ENCODE assay signal across 12 cellular contexts in genomic region chr22:23054531-23055257, GRCh38. TPM values are rescaled to one million over a fixed set of nuclear protein-coding genes. Genes with fewer than 3 reads are reported as not detected.
DNase-seq lines count a peak whose midpoint lies in the region; ATAC-seq, FAIRE-seq and TF ChIP-seq lines count a peak whose summit lies in the region.
"Had no signal": no experiment of that assay in that cellular context is flagged by ENCODE, and none has a peak within 500 bp of the region (broad histone marks: within the 10 kb centered on the region; RNA-seq: fewer than 3 reads in every experiment).

No MANE protein-coding gene starts in this region.

- TF ChIP-seq RAD21 in SK-N-SH (IDR thresholded peaks at IDR 0.05; ENCODE audit: low read length) = no peak

- CTCF ChIA-PET in SK-N-SH (lab: Yijun Ruan, JAX) = interaction anchor here (0.9 to 1.1 kb wide), 2 partner anchors 95 to 99 kb away, joined by 3 to 4 read pairs; no protein-coding TSS in a partner anchor

- no peak overlapping the region for H3K4me3 ChIP-seq in SK-N-SH (ENCODE audit: low read depth in 2 of 2, low read length in 1 of 2)
- H3K4me3 ChIP-seq: cardiac muscle cell had no signal

- H3K9me3 ChIP-seq in SK-N-SH = no peaks in the 10 kb centered on the region

- H2AFZ ChIP-seq in SK-N-SH (ENCODE audit: low read depth) = no peak overlapping the region

- H3K9ac ChIP-seq in SK-N-SH = no peak overlapping the region

- no peaks in the 10 kb centered on the region for H3K79me2 ChIP-seq in SK-N-SH (ENCODE audit: insufficient read depth)

- H3F3A ChIP-seq in SK-N-SH (replicated peaks; ENCODE audit: insufficient read depth) = no peaks in the 10 kb centered on the region

- no peak for TF ChIP-seq EP300 in SK-N-SH (IDR thresholded peaks at IDR 0.05; ENCODE audit: borderline replicate concordance in 1 of 2, low read depth in 1 of 2, low read length in 1 of 2)

- no peak for DNase-seq in GM12891 (ENCODE audit: insufficient read length, low spot score)
- peak; percentile 5 for DNase-seq in HuH-7 (ENCODE audit: low spot score)
- peak in 1 of 2 donors; percentile 19 for DNase-seq in left colon
- DNase-seq in mesothelial cell of epicardium (ENCODE audit: low spot score in 2 of 2, unreplicated experiment in 2 of 2) = no peak
- no peak for DNase-seq in immature natural killer cell
- no peak for DNase-seq in H4 (ENCODE audit: low spot score)
- no peak for DNase-seq in SK-N-SH
- DNase-seq: activated CD4-positive, alpha-beta T cell treated with anti-CD3 and anti-CD28 coated beads, Interleukin-2, amount 50 U/mL, for 4 hours; HCEC 1CT had no signal

- H3K27ac ChIP-seq in SK-N-SH (ENCODE audit: low read depth in 2 of 2, low read length in 1 of 2) = no peak overlapping the region
- H3K27ac ChIP-seq: cardiac muscle cell had no signal

- H3K4me2 ChIP-seq in SK-N-SH = no peak overlapping the region

- H3K4me3 Mint-ChIP-seq in mesothelial cell of epicardium (no peak overlapping the region), immature natural killer cell (no peak overlapping the region)

- H3K27ac Mint-ChIP-seq in mesothelial cell of epicardium (no peak overlapping the region), immature natural killer cell (no peak overlapping the region)

- no peaks in the 10 kb centered on the region for H3K36me3 Mint-ChIP-seq in mesothelial cell of epicardium
- peaks cover 0 to 6% (median 0%) of the 10 kb centered on the region in 3 donors for H3K36me3 Mint-ChIP-seq in immature natural killer cell

- ATAC-seq in GM19351 (IDR thresholded peaks at IDR 0.05; ENCODE audit: unreplicated experiment) = peak; percentile 55
- ATAC-seq in left colon = peak; percentile 50
- ATAC-seq: Panc1 had no signal

- H3K4me1 Mint-ChIP-seq in mesothelial cell of epicardium (no peaks in the 10 kb centered on the region), immature natural killer cell (no peaks in the 10 kb centered on the region)

- H3K36me3 ChIP-seq in SK-N-SH (replicated peaks in 1 of 2; ENCODE audit: control insufficient read depth in 1 of 2, insufficient read depth in 2 of 2, low read length in 1 of 2) = no peaks in the 10 kb centered on the region
- H3K36me3 ChIP-seq: cardiac muscle cell had no signal

- WGBS in SK-N-SH (ENCODE audit: low lambda C conversion rate) = 39% methylated on average over 4 of the region's 5 CpGs

- TF ChIP-seq CTCF in mesothelial cell of epicardium (IDR thresholded peaks at IDR 0.05; ENCODE audit: unreplicated experiment) (no peak), SK-N-SH (IDR thresholded peaks at IDR 0.05) (no peak)

- no peak for TF ChIP-seq POLR2A in GM12891 (IDR thresholded peaks at IDR 0.05; ENCODE audit: low read depth, low read length)

- no peaks in the 10 kb centered on the region for H3K4me1 ChIP-seq in SK-N-SH (ENCODE audit: control insufficient read depth in 1 of 2, insufficient read depth in 2 of 2, low read depth in 1 of 2, low read length in 1 of 2)

- H3K9me2 ChIP-seq in SK-N-SH = no peaks in the 10 kb centered on the region

- intact Hi-C loops in left colon (cut with DNase I, micrococcal nuclease) = no loop called here

- no peaks in the 10 kb centered on the region for H3K27me3 ChIP-seq in SK-N-SH (ENCODE audit: insufficient read depth)
- H3K27me3 ChIP-seq: cardiac muscle cell had no signal

- POLR2A ChIA-PET in SK-N-SH (lab: Yijun Ruan, JAX) = no interaction called here

- H3K9me3 Mint-ChIP-seq in mesothelial cell of epicardium (peaks cover 34% of the 10 kb centered on the region), immature natural killer cell (peaks cover 0 to 3% (median under 1%) of the 10 kb centered on the region in 6 donors)

- peak; percentile 88 for FAIRE-seq in GM12891 (lab: Jason Lieb, UNC)

- peaks cover 50% of the 10 kb centered on the region for H3K27me3 Mint-ChIP-seq in mesothelial cell of epicardium (ENCODE audit: low read depth)
- H3K27me3 Mint-ChIP-seq in immature natural killer cell (ENCODE audit: low read depth in 3 of 3) = peaks cover 2 to 5% (median 2%) of the 10 kb centered on the region in 3 donors

- no peaks in the 10 kb centered on the region for H4K20me1 ChIP-seq in SK-N-SH (ENCODE audit: insufficient read depth)

TF ChIP-seq in GM12891, 5 proteins besides CTCF, POLR2A, EP300 and RAD21:
- TF ChIP-seq PAX5 (IDR thresholded peaks at IDR 0.05; ENCODE audit: insufficient read depth, low read length, severe bottlenecking) = peak; percentile 64
- TF ChIP-seq POLR2AphosphoS5 (IDR thresholded peaks at IDR 0.05; ENCODE audit: low read depth, low read length) = no peak
- peak; percentile 97 for TF ChIP-seq POU2F2 (IDR thresholded peaks at IDR 0.05; ENCODE audit: low read depth, low read length)

TF ChIP-seq in SK-N-SH, 30 proteins besides CTCF, POLR2A, EP300 and RAD21:
- TF ChIP-seq USF1 (IDR thresholded peaks at IDR 0.05; ENCODE audit: borderline replicate concordance, low read depth) (no peak), TCF12 (IDR thresholded peaks at IDR 0.05) (no peak), ZBTB33 (IDR thresholded peaks at IDR 0.05; ENCODE audit: borderline replicate concordance, low read depth) (no peak), TEAD4 (IDR thresholded peaks at IDR 0.05; ENCODE audit: borderline replicate concordance, insufficient read depth) (no peak), MEF2A (IDR thresholded peaks at IDR 0.05; ENCODE audit: borderline replicate concordance, low read depth) (no peak), POLR2AphosphoS5 (IDR thresholded peaks at IDR 0.05; ENCODE audit: low read depth, low read length) (no peak), JUND (IDR thresholded peaks at IDR 0.05) (no peak), GABPA (IDR thresholded peaks at IDR 0.05; ENCODE audit: low read depth) (no peak), USF2 (IDR thresholded peaks at IDR 0.05; ENCODE audit: borderline replicate concordance, low read depth, low read length) (no peak), SMC3 (IDR thresholded peaks at IDR 0.05; ENCODE audit: low read depth, low read length) (no peak), EZH2phosphoT487 (IDR thresholded peaks at IDR 0.05; ENCODE audit: borderline replicate concordance, low read depth) (no peak), FOXJ3 (CRISPR knock-in tag; IDR thresholded peaks at IDR 0.05) (no peak), TAF1 (IDR thresholded peaks at IDR 0.05; ENCODE audit: borderline replicate concordance, low read depth, low read length) (no peak), NRF1 (IDR thresholded peaks at IDR 0.05; ENCODE audit: low read depth, low read length) (no peak), RXRA (IDR thresholded peaks at IDR 0.05; ENCODE audit: borderline replicate concordance, low read depth) (no peak), MAX (IDR thresholded peaks at IDR 0.05; ENCODE audit: low read depth) (no peak), SIN3A (IDR thresholded peaks at IDR 0.05; ENCODE audit: borderline replicate concordance, low read depth, low read length) (no peak), MXI1 (IDR thresholded peaks at IDR 0.05; ENCODE audit: low read depth, low read length) (no peak), FOSL2 (IDR thresholded peaks at IDR 0.05; ENCODE audit: borderline replicate concordance, low read depth) (no peak)
TF ChIP-seq in SK-N-SH: peak in this region for 0.

RNA-seq across cellular contexts. Expression of gene GNAZ, which starts 15.6 kb away (rescaled TPM):
- polyA plus RNA-seq in GM12891 (2012; ENCODE audit: low read depth, missing spikeins) = 0.09 TPM
- 1 to 10 TPM; 1.0 to 2.9 TPM for total RNA-seq in left colon
- total RNA-seq in mesothelial cell of epicardium = 5.8 to 6.5 TPM (median 6.0 TPM) in 3 replicates
- under 1 TPM in 2 of 3 donors, not detected in 1; 0.50 to 0.96 TPM for polyA plus RNA-seq in immature natural killer cell
- 2.3 and 3.4 TPM in 2 replicates for total RNA-seq in H4 (2014; rRNA removed; shearing (Covaris generic))
- 5.4 and 6.5 TPM in 2 replicates for polyA plus RNA-seq in SK-N-SH (2012; rRNA removed)
- 3.9 and 6.3 TPM in 2 replicates for polyA plus RNA-seq in SK-N-SH (2012; cell fraction: cytosol; rRNA removed)
- polyA plus RNA-seq in SK-N-SH (2012; cell fraction: nucleus; rRNA removed) = 3.5 and 8.9 TPM in 2 replicates
